ENCODE assay signal across 8 cellular contexts in genomic region chr1:200351826-200352549, GRCh38. TPM values are rescaled to one million over a fixed set of nuclear protein-coding genes. Genes with fewer than 3 reads are reported as not detected.
DNase-seq lines count a peak whose midpoint lies in the region; ATAC-seq, FAIRE-seq and TF ChIP-seq lines count a peak whose summit lies in the region.

No MANE protein-coding gene starts in this region.

- H3K4me1 Mint-ChIP-seq in activated T-helper 17 cell treated with anti-CD3 and anti-CD28 coated beads, Interleukin-2, amount 50 U/mL, for 72 hours = peaks cover 15% of the 10 kb centered on the region

- no peaks in the 10 kb centered on the region for H3K79me2 ChIP-seq in HepG2 (ENCODE audit: insufficient read depth, low read length)

- no peak for TF ChIP-seq EP300 in HepG2 (IDR thresholded peaks at IDR 0.05; ENCODE audit: low read depth in 2 of 2, low read length in 2 of 2)
- TF ChIP-seq EP300 in HepG2 (CRISPR knock-in tag; IDR thresholded peaks at IDR 0.05; ENCODE audit: borderline replicate concordance) = no peak

- no peak for FAIRE-seq in HepG2 (lab: Jason Lieb, UNC)

- POLR2A ChIA-PET in HepG2 (lab: Yijun Ruan, JAX) = no interaction called here

- no peak overlapping the region for H2AFZ ChIP-seq in HepG2 (ENCODE audit: low read length)

- no peaks in the 10 kb centered on the region for H3K27me3 Mint-ChIP-seq in activated T-helper 17 cell treated with anti-CD3 and anti-CD28 coated beads, Interleukin-2, amount 50 U/mL, for 72 hours

- H3K9ac ChIP-seq in HepG2 (ENCODE audit: insufficient read depth, low read depth, low read length) = peak overlapping the region; percentile 4; the same call in 1 of the 2 replicates

- H3K36me3 ChIP-seq in HepG2 (replicated peaks in 1 of 2; ENCODE audit: control insufficient read depth in 1 of 2, insufficient read depth in 2 of 2, low read length in 2 of 2) = no peaks in the 10 kb centered on the region

- no peak for TF ChIP-seq RAD21 in HepG2 (CRISPR knock-in tag; IDR thresholded peaks at IDR 0.05)

- ATAC-seq in HG03520 (IDR thresholded peaks at IDR 0.05; ENCODE audit: unreplicated experiment) (peak; percentile 44), HepG2 (peak; percentile 40; the same call in 1 of the 3 replicates), HG02588 (IDR thresholded peaks at IDR 0.05; ENCODE audit: unreplicated experiment) (no peak)
- peak; percentile 37 for ATAC-seq in activated T-helper 17 cell treated with anti-CD3 and anti-CD28 coated beads, Interleukin-2, amount 50 U/mL, for 72 hours (replicated peaks)

- TF ChIP-seq POLR2A in HepG2 (IDR thresholded peaks at IDR 0.05; ENCODE audit: insufficient read depth in 1 of 2, low read depth in 2 of 2, low read length in 2 of 2) = no peak

- H3K9me3 ChIP-seq in HepG2 (ENCODE audit: low read length) = no peaks in the 10 kb centered on the region

- H3K27ac ChIP-seq in HepG2 (ENCODE audit: extremely low read length, insufficient read depth, low read length) = no peak overlapping the region

- WGBS in HepG2 (ENCODE audit: low lambda C conversion rate) = 66% methylated on average over 4 of the region's 4 CpGs

- no peak overlapping the region for H3K4me3 ChIP-seq in HepG2 (replicated peaks in 1 of 3; ENCODE audit: insufficient read depth in 1 of 3, low read depth in 2 of 3, low read length in 3 of 3)

- BruUV-seq in HepG2 (replicated peaks; lab: Mats Ljungman, UMichigan) = no TSS peak

- peaks cover 15% of the 10 kb centered on the region for H3K4me1 ChIP-seq in HepG2 (ENCODE audit: insufficient read depth, low read length)

- intact Hi-C loops in HepG2 (cut with micrococcal nuclease; ENCODE audit: unreplicated experiment) = no loop called here

- no peaks in the 10 kb centered on the region for H3K36me3 Mint-ChIP-seq in activated T-helper 17 cell treated with anti-CD3 and anti-CD28 coated beads, Interleukin-2, amount 50 U/mL, for 72 hours (ENCODE audit: low read depth)

- H4K20me1 ChIP-seq in HepG2 (ENCODE audit: insufficient read depth, low read length) = no peaks in the 10 kb centered on the region

- DNase-seq in stimulated activated CD4-positive, alpha-beta T cell treated with anti-CD3 and anti-CD28 coated beads, Interleukin-4, amount 100 ng/mL, for 24 hours = peak; percentile 8
- no peak for DNase-seq in stimulated activated CD4-positive, alpha-beta T cell treated with anti-CD3 and anti-CD28 coated beads, Interleukin-1b, Interleukin-23, amount 100 ng/mL, for 48 hours
- DNase-seq in HepG2 (ENCODE audit: low spot score) = no peak
- DNase-seq in HuH-7 (ENCODE audit: low spot score) = no peak
- DNase-seq in hippocampal formation (lab: John Stamatoyannopoulos, UW) = no peak

- H3K27me3 ChIP-seq in HepG2 (ENCODE audit: control insufficient read depth in 1 of 2, insufficient read depth in 2 of 2, low read length in 2 of 2) = no peaks in the 10 kb centered on the region

- peak overlapping the region; percentile 11 for H3K27ac Mint-ChIP-seq in activated T-helper 17 cell treated with anti-CD3 and anti-CD28 coated beads, Interleukin-2, amount 50 U/mL, for 72 hours

- peak overlapping the region; percentile 64 for H3K4me3 Mint-ChIP-seq in activated T-helper 17 cell treated with anti-CD3 and anti-CD28 coated beads, Interleukin-2, amount 50 U/mL, for 72 hours

- in situ Hi-C loops in HepG2 (cut with HindIII; ENCODE audit: extremely low pct_ligation_motif_present, low pct_unique_long_range_greater_than_20kb) = no loop called here

- no peak for TF ChIP-seq CTCF in HepG2 (CRISPR knock-in tag; IDR thresholded peaks at IDR 0.05)

- peak overlapping the region; percentile 28; the same call in 1 of the 2 replicates for H3K4me2 ChIP-seq in HepG2 (ENCODE audit: low read depth, low read length)

- H3K9me3 Mint-ChIP-seq in activated T-helper 17 cell treated with anti-CD3 and anti-CD28 coated beads, Interleukin-2, amount 50 U/mL, for 72 hours = no peaks in the 10 kb centered on the region

- CTCF ChIA-PET in HepG2 (lab: Yijun Ruan, JAX; ENCODE audit: low intra/inter-chr PET ratio, low total read pairs) = no interaction called here

TF ChIP-seq in HepG2, 621 proteins besides CTCF, POLR2A, EP300 and RAD21 (continues in another document):
- no peak for TF ChIP-seq CREM (IDR thresholded peaks at IDR 0.05)
- no peak for TF ChIP-seq CREM (CRISPR knock-in tag; IDR thresholded peaks at IDR 0.05)
- TF ChIP-seq ARNT2 (CRISPR knock-in tag; IDR thresholded peaks at IDR 0.05; ENCODE audit: low read depth) = no peak
- no peak for TF ChIP-seq JUNB (CRISPR knock-in tag; IDR thresholded peaks at IDR 0.05; ENCODE audit: borderline replicate concordance)
- no peak for TF ChIP-seq ARID5B (CRISPR knock-in tag; IDR thresholded peaks at IDR 0.05)
- TF ChIP-seq ZSCAN25 (CRISPR knock-in tag; IDR thresholded peaks at IDR 0.05) = no peak
- TF ChIP-seq SIN3A (IDR thresholded peaks at IDR 0.05; ENCODE audit: borderline replicate concordance, low read depth, low read length) = no peak
- no peak for TF ChIP-seq ZBTB34 (CRISPR knock-in tag; IDR thresholded peaks at IDR 0.05)
- TF ChIP-seq SMAD1 (CRISPR knock-in tag; IDR thresholded peaks at IDR 0.05; ENCODE audit: borderline replicate concordance, low read depth) = no peak
- no peak for TF ChIP-seq ZNF709 (CRISPR knock-in tag; IDR thresholded peaks at IDR 0.05)

RNA-seq across cellular contexts. Expression of gene ZNF281, which starts 57.8 kb away (rescaled TPM):
- 10 to 100 TPM; 13.1 to 15.8 TPM for total RNA-seq in activated T-helper 17 cell treated with anti-CD3 and anti-CD28 coated beads, Interleukin-2, amount 50 U/mL, for 72 hours
- 20.6 and 33.1 TPM in 2 replicates for total RNA-seq in HepG2 (2016; rRNA removed; fragmentation: Illumina TruSeq; extraction: Trizol)
- total RNA-seq in HepG2 (2016; cell fraction: cytosol; rRNA removed; fragmentation: Illumina TruSeq; extraction: Trizol; ENCODE audit: low read depth) = 0.91 and 0.97 TPM in 2 replicates
- 21.0 and 32.1 TPM in 2 replicates for total RNA-seq in HepG2 (2016; cell fraction: insoluble cytoplasmic fraction; rRNA removed; fragmentation: Illumina TruSeq; extraction: Trizol)
- 5.9 and 6.6 TPM in 2 replicates for total RNA-seq in HepG2 (2016; cell fraction: membrane; rRNA removed; fragmentation: Illumina TruSeq; extraction: Trizol)
- total RNA-seq in HepG2 (2016; cell fraction: nucleus; rRNA removed; fragmentation: Illumina TruSeq; extraction: Trizol) = 23.8 TPM in 2 replicates
- 7.5 and 7.7 TPM in 2 replicates for polyA plus RNA-seq in HepG2 (2011; rRNA removed)
- 2.5 and 4.8 TPM in 2 replicates for polyA plus RNA-seq in HepG2 (2011; cell fraction: cytosol; rRNA removed)
- polyA plus RNA-seq in HepG2 (2011; cell fraction: nucleus; rRNA removed) = 6.1 and 7.7 TPM in 2 replicates
- 11.4 and 12.2 TPM in 2 replicates for polyA plus RNA-seq in HepG2 (2012)
- polyA plus RNA-seq in HepG2 (2016; cell fraction: cytosol; fragmentation: Illumina TruSeq; extraction: Trizol; ENCODE audit: low read depth) = 0.29 and 0.38 TPM in 2 replicates
- polyA plus RNA-seq in HepG2 (2016; cell fraction: insoluble cytoplasmic fraction; fragmentation: Illumina TruSeq; extraction: Trizol; ENCODE audit: low read depth) = 22.0 and 22.6 TPM in 2 replicates
- 1.8 and 2.1 TPM in 2 replicates for polyA plus RNA-seq in HepG2 (2016; cell fraction: membrane; fragmentation: Illumina TruSeq; extraction: Trizol; ENCODE audit: low read depth)
- polyA plus RNA-seq in HepG2 (2016; cell fraction: nucleus; fragmentation: Illumina TruSeq; extraction: Trizol; ENCODE audit: insufficient read depth, low read depth) = 18.7 and 19.3 TPM in 2 replicates
- polyA minus RNA-seq in HepG2 (2011; rRNA and poly(A)+ RNA removed; ENCODE audit: low replicate concordance) = 15.7 and 16.3 TPM in 2 replicates
- polyA minus RNA-seq in HepG2 (2011; cell fraction: cytosol; rRNA and poly(A)+ RNA removed) = 13.0 and 15.1 TPM in 2 replicates
- polyA minus RNA-seq in HepG2 (2011; cell fraction: nucleus; rRNA and poly(A)+ RNA removed) = 35.4 and 37.0 TPM in 2 replicates
